ENCODE assay signal across 25 cellular contexts in genomic region chr7:32221756-32222155, GRCh38.
DNase-seq lines count a peak whose midpoint lies in the region; ATAC-seq and TF ChIP-seq lines count a peak whose summit lies in the region.
"Had no signal": no experiment of that assay in that cellular context is flagged by ENCODE, and none has a peak within 500 bp of the region (broad histone marks: within the 10 kb centered on the region; RNA-seq: fewer than 3 reads in every experiment).

No MANE protein-coding gene starts in this region.

- intact Hi-C loops in MCF 10A (cut with micrococcal nuclease) = no loop called here
- intact Hi-C loops in breast epithelium (cut with DNase I; ENCODE audit: low total_unique reads) = no loop called here
- intact Hi-C loops in vagina (cut with DNase I) = no loop called here

- TF ChIP-seq CTCF in MCF 10A (IDR thresholded peaks at IDR 0.05; ENCODE audit: unreplicated experiment) = no peak
- no peak for TF ChIP-seq CTCF in breast epithelium (IDR thresholded peaks at IDR 0.05)
- no peak for TF ChIP-seq CTCF in endodermal cell (conservative IDR thresholded peaks at IDR 0.05)
- TF ChIP-seq CTCF in vagina (IDR thresholded peaks at IDR 0.05) = no peak

- H3K4me3 ChIP-seq in breast epithelium (no peak overlapping the region), endodermal cell (ENCODE audit: low read length) (no peak overlapping the region), vagina (no peak overlapping the region)
- H3K4me3 ChIP-seq: BLaER1 had no signal

- BruUV-seq in MCF 10A (replicated peaks; lab: Mats Ljungman, UMichigan) = no TSS peak

- H3K27me3 Mint-ChIP-seq in MCF 10A (ENCODE audit: insufficient read depth, unreplicated experiment) (no peaks in the 10 kb centered on the region), endodermal cell (ENCODE audit: insufficient read depth) (peaks cover 7% of the 10 kb centered on the region), T-helper 17 cell (no peaks in the 10 kb centered on the region)
- H3K27me3 Mint-ChIP-seq: CD4-positive, CD25-positive, alpha-beta regulatory T cell had no signal

- H3K4me1 ChIP-seq in breast epithelium (no peaks in the 10 kb centered on the region), endodermal cell (ENCODE audit: control insufficient read depth, insufficient read depth, low read length) (no peaks in the 10 kb centered on the region), vagina (no peaks in the 10 kb centered on the region)
- H3K4me1 ChIP-seq: BLaER1 had no signal

- H3K9me3 ChIP-seq in breast epithelium (no peaks in the 10 kb centered on the region), endodermal cell (ENCODE audit: control insufficient read depth, low read length) (no peaks in the 10 kb centered on the region), vagina (no peaks in the 10 kb centered on the region), T-helper 17 cell (ENCODE audit: control insufficient read depth, low read length, poor library complexity, severe bottlenecking) (no peaks in the 10 kb centered on the region)
- H3K9me3 ChIP-seq: BLaER1 had no signal

- CTCF ChIA-PET in MCF 10A (lab: Yijun Ruan, JAX) = interaction anchor here (0.8 to 6.5 kb wide), 7 partner anchors 9 to 778 kb away, joined by 3 to 56 read pairs (median 4); no protein-coding TSS in a partner anchor

- peaks cover 6% of the 10 kb centered on the region for H3K36me3 Mint-ChIP-seq in MCF 10A (ENCODE audit: insufficient read depth, unreplicated experiment)
- no peaks in the 10 kb centered on the region for H3K36me3 Mint-ChIP-seq in endodermal cell (ENCODE audit: low read depth)
- H3K36me3 Mint-ChIP-seq in T-helper 17 cell (ENCODE audit: low read depth) = no peaks in the 10 kb centered on the region
- H3K36me3 Mint-ChIP-seq: CD4-positive, CD25-positive, alpha-beta regulatory T cell had no signal

- DNase-seq in DMS79 treated with DMSO at 0.1 percent for 48 hours (lab: John Stamatoyannopoulos, UW) = peak; percentile 25
- no peak for DNase-seq in DMS79 (lab: John Stamatoyannopoulos, UW)
- DNase-seq in MCF 10A (ENCODE audit: unreplicated experiment) = peak; percentile 3
- DNase-seq in breast epithelium (ENCODE audit: low spot score in 2 of 2) = no peak
- peak; percentile 7 for DNase-seq in endodermal cell
- DNase-seq in vagina (ENCODE audit: extremely low spot score in 2 of 2) = peak; percentile 25 to 67
- DNase-seq in AG08395 (ENCODE audit: low spot score) = no peak
- DNase-seq in T-helper 17 cell = no peak
- DNase-seq: 8988T; ACHN; CD4-positive, CD25-positive, alpha-beta regulatory T cell; DND-41; Karpas-422; NCI-H1092 treated with DMSO at 0.1 percent for 48 hours; NCI-H1436; NCI-H1930; NCI-H446 treated with DMSO at 0.1 percent for 48 hours; NCI-H526; NCI-H82; SHP77 treated with DMSO at 0.1 percent for 48 hours; T-helper 1 cell had no signal

- no peak overlapping the region for H3K27ac Mint-ChIP-seq in MCF 10A (ENCODE audit: low read depth, unreplicated experiment)
- H3K27ac Mint-ChIP-seq in endodermal cell = no peak overlapping the region
- no peak overlapping the region for H3K27ac Mint-ChIP-seq in T-helper 17 cell
- H3K27ac Mint-ChIP-seq: CD4-positive, CD25-positive, alpha-beta regulatory T cell had no signal

- POLR2A ChIA-PET in MCF 10A (lab: Yijun Ruan, JAX) = no interaction called here

- H3K4me3 Mint-ChIP-seq in MCF 10A (ENCODE audit: unreplicated experiment) (no peak overlapping the region), endodermal cell (no peak overlapping the region), T-helper 17 cell (no peak overlapping the region)
- H3K4me3 Mint-ChIP-seq: CD4-positive, CD25-positive, alpha-beta regulatory T cell had no signal

- no peak overlapping the region for H3K9ac ChIP-seq in endodermal cell (ENCODE audit: extremely low read depth, low read length, poor library complexity, severe bottlenecking)
- H3K9ac ChIP-seq: BLaER1 had no signal

- H3K27me3 ChIP-seq in breast epithelium (no peaks in the 10 kb centered on the region), endodermal cell (ENCODE audit: control insufficient read depth, insufficient read depth, low read length, poor library complexity, severe bottlenecking) (no peaks in the 10 kb centered on the region), vagina (no peaks in the 10 kb centered on the region)
- H3K27me3 ChIP-seq: BLaER1 had no signal

- H3K4me1 Mint-ChIP-seq in MCF 10A (ENCODE audit: insufficient read depth, unreplicated experiment) (no peaks in the 10 kb centered on the region), endodermal cell (no peaks in the 10 kb centered on the region), T-helper 17 cell (no peaks in the 10 kb centered on the region)
- H3K4me1 Mint-ChIP-seq: CD4-positive, CD25-positive, alpha-beta regulatory T cell had no signal

- WGBS in endodermal cell (ENCODE audit: insufficient coverage in 1 of 2, insufficient read length in 1 of 2), 2 experiments = 79 to 80% methylated on average over 1 to 2 of the region's 2 CpGs

- H3K9me3 Mint-ChIP-seq in MCF 10A (ENCODE audit: unreplicated experiment) (no peaks in the 10 kb centered on the region), endodermal cell (no peaks in the 10 kb centered on the region)

- H3K36me3 ChIP-seq in breast epithelium = no peaks in the 10 kb centered on the region
- H3K36me3 ChIP-seq in endodermal cell (ENCODE audit: control insufficient read depth, insufficient read depth, low read length) = no peaks in the 10 kb centered on the region
- H3K36me3 ChIP-seq in vagina = no peaks in the 10 kb centered on the region
- H3K36me3 ChIP-seq: BLaER1 had no signal

- no peak for TF ChIP-seq POLR2A in breast epithelium (IDR thresholded peaks at IDR 0.05)
- no peak for TF ChIP-seq POLR2A in vagina (IDR thresholded peaks at IDR 0.05)

- no peak overlapping the region for H3K27ac ChIP-seq in breast epithelium
- no peak overlapping the region for H3K27ac ChIP-seq in endodermal cell (ENCODE audit: low read depth, low read length)
- H3K27ac ChIP-seq in vagina = no peak overlapping the region
- H3K27ac ChIP-seq: BLaER1, HL-60 had no signal

- ATAC-seq in T-helper 17 cell = no peak
- ATAC-seq: HCT116, Panc1 had no signal

Comparison
In these comparisons a context has a peak if more than half of its experiments do, and no peak if none do; other contexts are left out.
1. DNase-seq: peak in DMS79 treated with DMSO at 0.1 percent for 48 hours (single experiment), MCF 10A (single experiment), endodermal cell (single experiment) and vagina (2 of 2); none in DMS79 (single experiment), breast epithelium (0 of 2), AG08395 (single experiment) and T-helper 17 cell (0 of 3).